30 cellular contexts compared by ENCODE assay signal in the genomic region with DNA sequence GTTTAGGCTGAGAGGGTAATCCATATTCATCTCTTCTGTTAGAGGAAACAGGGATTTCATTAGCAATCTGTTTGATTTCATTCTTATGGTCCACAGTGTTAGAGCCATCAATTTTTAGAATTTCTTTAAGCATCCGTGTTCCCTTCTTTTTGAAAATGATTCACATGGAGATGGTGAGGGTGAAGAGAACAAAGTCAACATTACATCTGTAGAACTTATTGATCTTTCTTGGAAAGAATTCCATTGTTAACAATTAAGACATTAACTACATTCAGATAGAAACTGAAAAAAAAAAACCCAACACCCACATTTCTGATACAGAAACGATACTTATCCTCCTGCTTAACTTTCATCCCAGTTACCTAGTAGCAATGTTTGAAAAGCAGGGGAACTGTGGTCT.
"Had no signal": no experiment of that assay in that cellular context is flagged by ENCODE, and none has a peak within 500 bp of the region (broad histone marks: within the 10 kb centered on the region; RNA-seq: fewer than 3 reads in every experiment).

No MANE protein-coding gene starts in this region.

- DNase-seq: naive thymus-derived CD4-positive, alpha-beta T cell; natural killer cell; occipital lobe; ovary; posterior cingulate gyrus; psoas muscle; right cardiac atrium; spleen; stimulated activated CD4-positive, alpha-beta T cell treated with anti-CD3 and anti-CD28 coated beads, Interleukin-12 subunit alpha, Interleukin-12 subunit beta, amount 100 ng/mL, for 4 hours; stimulated activated CD4-positive, alpha-beta T cell treated with anti-CD3 and anti-CD28 coated beads, Interleukin-1b, Interleukin-23, amount 100 ng/mL, for 48 hours; stimulated activated CD4-positive, alpha-beta T cell treated with anti-CD3 and anti-CD28 coated beads, Interleukin-4, amount 100 ng/mL, for 1 hour; stimulated activated CD4-positive, alpha-beta T cell treated with anti-CD3 and anti-CD28 coated beads, Interleukin-4, amount 100 ng/mL, for 4 hours; stimulated activated CD8-positive, alpha-beta memory T cell treated with anti-CD3 and anti-CD28 coated beads, Interleukin-4, amount 100 ng/mL, for 48 hours; stimulated activated naive B cell treated with anti-CD40 and anti-IgM and Interleukin-4, amounts not matched to agents 10 μg/mL and 1 μg/mL and 100 μg/mL, for 72 hours; stimulated activated naive CD4-positive, alpha-beta T cell treated with Interleukin-2 at 50 U/mL for 16 hours; stomach; testis; tibial artery; transverse colon; upper lobe of right lung; uterus had no signal

- H3K27me3 ChIP-seq: neural progenitor cell, ovary, spleen, stomach, testis, tibial artery, transverse colon, upper lobe of right lung, uterus had no signal

- H3K4me3 Mint-ChIP-seq: naive thymus-derived CD4-positive, alpha-beta T cell; natural killer cell; nephron; neural progenitor cell; stimulated activated naive B cell treated with anti-CD40 and anti-IgM and Interleukin-4, amounts not matched to agents 10 μg/mL and 1 μg/mL and 100 μg/mL, for 72 hours; stimulated activated naive CD8-positive, alpha-beta T cell treated with anti-CD3 and anti-CD28 coated beads, Interleukin-15, Interleukin-2, amounts not matched to agents 100 ng/mL and 50 ng/mL, for 24 hours; type B pancreatic cell had no signal

- ATAC-seq: naive thymus-derived CD4-positive, alpha-beta T cell; natural killer cell; psoas muscle; right cardiac atrium; sciatic nerve; stimulated activated naive B cell treated with anti-CD40 and anti-IgM and Interleukin-4, amounts not matched to agents 10 μg/mL and 1 μg/mL and 100 μg/mL, for 72 hours; upper lobe of right lung had no signal

- H3K4me2 ChIP-seq: neural progenitor cell, smooth muscle cell had no signal

- H3K4me1 ChIP-seq: parathyroid adenoma, psoas muscle, spleen, stomach, testis, tibial artery, transverse colon, upper lobe of right lung, uterus had no signal

- H3K27me3 Mint-ChIP-seq: naive thymus-derived CD4-positive, alpha-beta T cell; progenitor cell of endocrine pancreas; stimulated activated naive B cell treated with anti-CD40 and anti-IgM and Interleukin-4, amounts not matched to agents 10 μg/mL and 1 μg/mL and 100 μg/mL, for 72 hours; stimulated activated naive CD8-positive, alpha-beta T cell treated with anti-CD3 and anti-CD28 coated beads, Interleukin-15, Interleukin-2, amounts not matched to agents 100 ng/mL and 50 ng/mL, for 24 hours; type B pancreatic cell had no signal

- H3K27ac ChIP-seq: neural progenitor cell, ovary, parathyroid adenoma, psoas muscle, skin epidermis, spleen, stomach, testis, tibial artery, transverse colon, upper lobe of right lung, uterus had no signal

- H3K4me3 ChIP-seq: neural progenitor cell, ovary, psoas muscle, skin epidermis, smooth muscle cell, spleen, stomach, testis, tibial artery, transverse colon, upper lobe of right lung, uterus had no signal

- H3K9me3 ChIP-seq: ovary, psoas muscle, spleen, stomach, testis, tibial artery, transverse colon, upper lobe of right lung, uterus had no signal

- H3K36me3 ChIP-seq: neural progenitor cell, ovary, uterus had no signal

- H3K4me1 Mint-ChIP-seq: nephron; neural progenitor cell; stimulated activated naive B cell treated with anti-CD40 and anti-IgM and Interleukin-4, amounts not matched to agents 10 μg/mL and 1 μg/mL and 100 μg/mL, for 72 hours had no signal

- H3K9me3 Mint-ChIP-seq: naive thymus-derived CD4-positive, alpha-beta T cell; natural killer cell; nephron; neural progenitor cell; stimulated activated naive B cell treated with anti-CD40 and anti-IgM and Interleukin-4, amounts not matched to agents 10 μg/mL and 1 μg/mL and 100 μg/mL, for 72 hours; stimulated activated naive CD8-positive, alpha-beta T cell treated with anti-CD3 and anti-CD28 coated beads, Interleukin-15, Interleukin-2, amounts not matched to agents 100 ng/mL and 50 ng/mL, for 24 hours; type B pancreatic cell had no signal

- H3K27ac Mint-ChIP-seq: naive thymus-derived CD4-positive, alpha-beta T cell; natural killer cell; nephron; neural progenitor cell; progenitor cell of endocrine pancreas; stimulated activated naive B cell treated with anti-CD40 and anti-IgM and Interleukin-4, amounts not matched to agents 10 μg/mL and 1 μg/mL and 100 μg/mL, for 72 hours; stimulated activated naive CD8-positive, alpha-beta T cell treated with anti-CD3 and anti-CD28 coated beads, Interleukin-15, Interleukin-2, amounts not matched to agents 100 ng/mL and 50 ng/mL, for 24 hours; type B pancreatic cell had no signal
